In the genomic region with DNA sequence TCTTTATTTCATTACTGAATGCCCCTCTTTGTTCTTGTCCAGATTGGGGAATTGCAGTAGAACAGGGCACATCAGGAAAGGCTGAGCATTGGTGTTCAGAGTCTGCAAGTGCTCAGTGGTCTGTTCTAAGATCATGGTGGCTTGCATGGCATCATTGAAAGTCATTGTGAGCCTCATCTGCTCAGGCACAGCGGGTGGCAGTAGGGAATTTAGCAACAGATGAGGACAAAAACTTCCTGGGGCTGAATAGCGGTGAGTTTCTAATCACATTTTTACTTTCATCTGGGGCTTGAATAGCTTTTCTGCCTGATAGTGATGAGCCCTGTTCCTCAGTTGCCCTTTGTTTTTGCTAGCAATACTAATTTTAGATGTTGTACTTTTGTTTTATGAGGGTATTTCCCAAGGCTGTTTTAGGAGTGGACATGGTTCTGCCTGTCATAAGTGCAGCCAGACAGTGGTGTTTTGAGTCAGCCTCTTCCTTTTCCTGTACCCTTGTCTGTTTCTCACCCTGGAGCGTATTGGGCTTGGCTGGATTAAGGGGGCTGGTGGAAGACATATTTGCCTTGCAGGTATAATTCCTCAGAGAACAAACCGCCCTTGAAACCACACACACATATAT, we compare ENCODE assay signal across 10 cellular contexts. TPM values are rescaled to one million over a fixed set of nuclear protein-coding genes. Genes with fewer than 3 reads are reported as not detected.
A peak's percentile ranks its signal among the peaks of the same experiment; 100 is the strongest.
DNase-seq lines count a peak whose midpoint lies in the region; ATAC-seq lines count a peak whose summit lies in the region.
"Had no signal": no experiment of that assay in that cellular context is flagged by ENCODE, and none has a peak within 500 bp of the region (broad histone marks: within the 10 kb centered on the region; RNA-seq: fewer than 3 reads in every experiment).

No MANE protein-coding gene starts in this region.

- peak; percentile 57 for ATAC-seq in GM18499 (IDR thresholded peaks at IDR 0.05; ENCODE audit: insufficient read depth, unreplicated experiment)
- ATAC-seq in GM21526 (IDR thresholded peaks at IDR 0.05; ENCODE audit: low FRiP score, unreplicated experiment) = peak; percentile 68
- ATAC-seq in HG03432 (IDR thresholded peaks at IDR 0.05; ENCODE audit: unreplicated experiment) = peak; percentile 84
- ATAC-seq in activated T-cell treated with anti-CD3 and anti-CD28 coated beads, Interleukin-2, amount 50 U/mL, for 4 hours = no peak
- ATAC-seq: naive thymus-derived CD4-positive, alpha-beta T cell had no signal

- DNase-seq in stimulated activated CD4-positive, alpha-beta T cell treated with anti-CD3 and anti-CD28 coated beads, Interleukin-4, amount 100 ng/mL, for 1 hour = no peak
- DNase-seq in NAMALWA (ENCODE audit: low spot score) (no peak), ecto neural progenitor cell (ENCODE audit: low spot score) (no peak)
- DNase-seq in activated T-cell treated with anti-CD3 and anti-CD28 coated beads, Interleukin-2, amount 50 U/mL, for 4 hours = no peak
- DNase-seq: cerebellar nuclear complex; naive thymus-derived CD4-positive, alpha-beta T cell had no signal

- no peaks in the 10 kb centered on the region for H3K36me3 Mint-ChIP-seq in activated T-cell treated with anti-CD3 and anti-CD28 coated beads, Interleukin-2, amount 50 U/mL, for 4 hours (ENCODE audit: insufficient read depth)
- H3K36me3 Mint-ChIP-seq: naive thymus-derived CD4-positive, alpha-beta T cell had no signal

- H3K4me3 Mint-ChIP-seq in activated T-cell treated with anti-CD3 and anti-CD28 coated beads, Interleukin-2, amount 50 U/mL, for 4 hours = no peak overlapping the region
- H3K4me3 Mint-ChIP-seq: naive thymus-derived CD4-positive, alpha-beta T cell had no signal

- H3K27ac ChIP-seq in layer of hippocampus (ENCODE audit: low read depth, low read length) = peak overlapping the region; percentile 25

- H3K9me3 Mint-ChIP-seq in activated T-cell treated with anti-CD3 and anti-CD28 coated beads, Interleukin-2, amount 50 U/mL, for 4 hours = no peaks in the 10 kb centered on the region
- H3K9me3 Mint-ChIP-seq: naive thymus-derived CD4-positive, alpha-beta T cell had no signal

- no peaks in the 10 kb centered on the region for H3K27me3 ChIP-seq in layer of hippocampus (ENCODE audit: control insufficient read depth, insufficient read depth, low read length)

- no peaks in the 10 kb centered on the region for H3K4me1 Mint-ChIP-seq in activated T-cell treated with anti-CD3 and anti-CD28 coated beads, Interleukin-2, amount 50 U/mL, for 4 hours (ENCODE audit: low read depth)

- H3K27me3 Mint-ChIP-seq in activated T-cell treated with anti-CD3 and anti-CD28 coated beads, Interleukin-2, amount 50 U/mL, for 4 hours (ENCODE audit: low read depth) = peaks cover 7% of the 10 kb centered on the region

RNA-seq across cellular contexts. Expression of a gene that starts 21.8 kb away (rescaled TPM):
- not detected for total RNA-seq in activated T-cell treated with anti-CD3 and anti-CD28 coated beads, Interleukin-2, amount 50 U/mL, for 4 hours
- total RNA-seq: naive thymus-derived CD4-positive, alpha-beta T cell had no signal

Comparison
In these comparisons a context has a peak if more than half of its experiments do, and no peak if none do; other contexts are left out.
1. ATAC-seq: peak in GM18499 (single experiment), GM21526 (single experiment) and HG03432 (single experiment); none in activated T-cell treated with anti-CD3 and anti-CD28 coated beads, Interleukin-2, amount 50 U/mL, for 4 hours (0 of 2).